In the genomic region with DNA sequence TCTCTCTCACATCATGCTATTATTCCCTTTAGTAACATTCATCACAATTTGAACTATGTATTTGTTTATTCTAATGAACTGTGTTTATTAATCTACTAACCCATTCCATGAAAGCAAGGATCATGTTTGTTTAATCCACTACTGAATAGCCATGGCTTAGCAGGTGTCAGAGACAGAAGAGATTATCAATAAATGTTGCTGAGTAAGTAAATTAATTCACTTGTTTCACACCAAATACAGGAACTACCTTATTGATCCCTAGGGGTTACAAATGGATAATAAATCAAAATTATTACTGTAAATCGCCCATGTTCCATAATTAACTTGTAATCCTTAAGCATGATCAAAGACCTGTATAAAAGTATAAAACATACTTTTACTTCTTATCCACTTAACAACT, we compare ENCODE assay signal across 27 cellular contexts.
"Had no signal": no experiment of that assay in that cellular context is flagged by ENCODE, and none has a peak within 500 bp of the region (broad histone marks: within the 10 kb centered on the region; RNA-seq: fewer than 3 reads in every experiment).

No MANE protein-coding gene starts in this region.

- ATAC-seq: left colon; lower lobe of right lung; natural killer cell; pancreas; sciatic nerve; stimulated activated memory B cell treated with anti-CD40 and anti-IgM and Interleukin-4, amounts not matched to agents 10 μg/mL and 1 μg/mL and 100 μg/mL, for 72 hours; stimulated activated naive CD8-positive, alpha-beta T cell treated with anti-CD3 and anti-CD28 coated beads, Interleukin-15, Interleukin-2, amounts not matched to agents 100 U/mL and 50 U/mL, for 24 hours had no signal

- H3K4me1 Mint-ChIP-seq: memory B cell, natural killer cell, neural crest cell had no signal

- DNase-seq: cortex of kidney; hypothalamus; immature natural killer cell; islet precursor cell; kidney glomerular epithelial cell; left colon; left ventricle myocardium inferior; lower lobe of right lung; natural killer cell; pancreas; stimulated activated CD4-positive, alpha-beta T cell treated with anti-CD3 and anti-CD28 coated beads, Interleukin-12 subunit alpha, Interleukin-12 subunit beta, amount 100 ng/mL, for 4 hours; stimulated activated CD4-positive, alpha-beta T cell treated with anti-CD3 and anti-CD28 coated beads, Interleukin-1b, Interleukin-23, amount 100 ng/mL, for 48 hours; stimulated activated CD4-positive, alpha-beta T cell treated with anti-CD3 and anti-CD28 coated beads, Interleukin-4, amount 100 ng/mL, for 24 hours; stimulated activated naive CD8-positive, alpha-beta T cell treated with anti-CD3 and anti-CD28 coated beads, Interleukin-15, Interleukin-2, amounts not matched to agents 100 U/mL and 50 U/mL, for 24 hours; substantia nigra; testis; tibial artery; upper lobe of left lung had no signal

- H3K4me1 ChIP-seq: testis had no signal

- H3K9me3 ChIP-seq: left ventricle myocardium inferior, lower lobe of right lung, neutrophil, pancreas, testis, tibial artery, upper lobe of left lung had no signal

- H3K27ac Mint-ChIP-seq: memory B cell; natural killer cell; progenitor cell of endocrine pancreas; stimulated activated memory B cell treated with anti-CD40 and anti-IgM and Interleukin-4, amounts not matched to agents 10 μg/mL and 1 μg/mL and 100 μg/mL, for 72 hours had no signal

- H3K27me3 Mint-ChIP-seq: memory B cell; progenitor cell of endocrine pancreas; stimulated activated memory B cell treated with anti-CD40 and anti-IgM and Interleukin-4, amounts not matched to agents 10 μg/mL and 1 μg/mL and 100 μg/mL, for 72 hours had no signal

- H3K9me3 Mint-ChIP-seq: immature natural killer cell; memory B cell; natural killer cell; stimulated activated memory B cell treated with anti-CD40 and anti-IgM and Interleukin-4, amounts not matched to agents 10 μg/mL and 1 μg/mL and 100 μg/mL, for 72 hours had no signal

- H3K4me3 Mint-ChIP-seq: immature natural killer cell; memory B cell; natural killer cell; neural crest cell; stimulated activated memory B cell treated with anti-CD40 and anti-IgM and Interleukin-4, amounts not matched to agents 10 μg/mL and 1 μg/mL and 100 μg/mL, for 72 hours had no signal

- FAIRE-seq: frontal cortex, pancreas, urothelium cell line had no signal

- H3K4me2 ChIP-seq: smooth muscle cell had no signal

- H3K4me3 ChIP-seq: left ventricle myocardium inferior, lower lobe of right lung, pancreas, smooth muscle cell, testis, tibial artery, upper lobe of left lung had no signal

- H3K27ac ChIP-seq: left ventricle myocardium inferior, lower lobe of right lung, neutrophil, pancreas, testis, tibial artery, upper lobe of left lung had no signal

- H3K27me3 ChIP-seq: neutrophil, pancreas, testis, tibial artery, upper lobe of left lung had no signal
